Comparison of ENCODE assay signal across 1 cellular context in the genomic region with DNA sequence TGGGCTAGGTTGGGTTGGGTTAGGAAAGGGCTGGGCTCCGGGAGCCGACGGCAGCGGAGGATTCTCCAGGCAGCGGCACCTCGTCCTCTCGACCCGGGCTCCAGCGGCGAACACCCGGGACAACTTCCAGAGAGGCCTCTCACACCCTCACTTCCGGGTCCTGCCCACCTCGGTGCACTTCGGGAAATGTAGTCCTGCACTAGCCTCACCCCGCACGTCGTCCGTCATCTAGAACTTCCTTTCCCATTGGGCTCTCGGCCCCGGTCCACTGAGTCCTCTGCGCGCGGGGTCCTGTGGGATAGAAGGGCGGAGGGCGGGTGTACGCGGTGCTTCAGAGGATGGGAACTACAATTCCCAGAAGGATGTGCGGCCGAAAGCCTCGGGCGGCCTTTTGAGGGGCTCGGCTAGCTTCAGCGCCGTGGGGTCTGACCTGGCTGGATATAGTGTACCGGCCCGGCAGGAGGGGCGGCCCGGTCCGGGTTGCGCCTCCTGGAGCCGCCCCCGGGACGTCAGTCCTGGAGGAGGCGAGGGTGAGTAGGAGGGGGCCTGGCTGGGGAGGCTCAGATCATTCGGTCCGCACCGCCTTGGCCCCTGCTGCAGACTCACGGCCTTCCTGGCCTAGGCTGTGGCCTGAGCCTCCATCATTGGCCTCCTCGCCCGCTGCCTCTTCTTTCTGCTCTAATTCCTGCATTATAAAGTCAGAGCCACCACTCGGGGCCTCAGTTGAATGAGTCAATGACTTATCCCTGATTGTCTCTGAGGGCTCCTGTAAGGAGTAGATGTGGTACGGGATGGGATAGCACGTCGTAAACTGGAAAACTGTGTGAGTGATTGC.
TF ChIP-seq lines count a peak whose summit lies in the region.

A gene (minus strand): TSS at position 114 of the 835 bp plus-strand sequence. CDS start 160 bp downstream, outside the sequence.
A gene with protein sequence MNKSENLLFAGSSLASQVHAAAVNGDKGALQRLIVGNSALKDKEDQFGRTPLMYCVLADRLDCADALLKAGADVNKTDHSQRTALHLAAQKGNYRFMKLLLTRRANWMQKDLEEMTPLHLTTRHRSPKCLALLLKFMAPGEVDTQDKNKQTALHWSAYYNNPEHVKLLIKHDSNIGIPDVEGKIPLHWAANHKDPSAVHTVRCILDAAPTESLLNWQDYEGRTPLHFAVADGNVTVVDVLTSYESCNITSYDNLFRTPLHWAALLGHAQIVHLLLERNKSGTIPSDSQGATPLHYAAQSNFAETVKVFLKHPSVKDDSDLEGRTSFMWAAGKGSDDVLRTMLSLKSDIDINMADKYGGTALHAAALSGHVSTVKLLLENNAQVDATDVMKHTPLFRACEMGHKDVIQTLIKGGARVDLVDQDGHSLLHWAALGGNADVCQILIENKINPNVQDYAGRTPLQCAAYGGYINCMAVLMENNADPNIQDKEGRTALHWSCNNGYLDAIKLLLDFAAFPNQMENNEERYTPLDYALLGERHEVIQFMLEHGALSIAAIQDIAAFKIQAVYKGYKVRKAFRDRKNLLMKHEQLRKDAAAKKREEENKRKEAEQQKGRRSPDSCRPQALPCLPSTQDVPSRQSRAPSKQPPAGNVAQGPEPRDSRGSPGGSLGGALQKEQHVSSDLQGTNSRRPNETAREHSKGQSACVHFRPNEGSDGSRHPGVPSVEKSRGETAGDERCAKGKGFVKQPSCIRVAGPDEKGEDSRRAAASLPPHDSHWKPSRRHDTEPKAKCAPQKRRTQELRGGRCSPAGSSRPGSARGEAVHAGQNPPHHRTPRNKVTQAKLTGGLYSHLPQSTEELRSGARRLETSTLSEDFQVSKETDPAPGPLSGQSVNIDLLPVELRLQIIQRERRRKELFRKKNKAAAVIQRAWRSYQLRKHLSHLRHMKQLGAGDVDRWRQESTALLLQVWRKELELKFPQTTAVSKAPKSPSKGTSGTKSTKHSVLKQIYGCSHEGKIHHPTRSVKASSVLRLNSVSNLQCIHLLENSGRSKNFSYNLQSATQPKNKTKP (plus strand): TSS at position 357 of the 835 bp plus-strand sequence. CDS start 5,279 bp downstream, outside the sequence.

TF ChIP-seq in HepG2, 621 proteins besides CTCF, POLR2A, EP300 and RAD21 (continued from another document and continues in another):
- TF ChIP-seq, protein P1, sequence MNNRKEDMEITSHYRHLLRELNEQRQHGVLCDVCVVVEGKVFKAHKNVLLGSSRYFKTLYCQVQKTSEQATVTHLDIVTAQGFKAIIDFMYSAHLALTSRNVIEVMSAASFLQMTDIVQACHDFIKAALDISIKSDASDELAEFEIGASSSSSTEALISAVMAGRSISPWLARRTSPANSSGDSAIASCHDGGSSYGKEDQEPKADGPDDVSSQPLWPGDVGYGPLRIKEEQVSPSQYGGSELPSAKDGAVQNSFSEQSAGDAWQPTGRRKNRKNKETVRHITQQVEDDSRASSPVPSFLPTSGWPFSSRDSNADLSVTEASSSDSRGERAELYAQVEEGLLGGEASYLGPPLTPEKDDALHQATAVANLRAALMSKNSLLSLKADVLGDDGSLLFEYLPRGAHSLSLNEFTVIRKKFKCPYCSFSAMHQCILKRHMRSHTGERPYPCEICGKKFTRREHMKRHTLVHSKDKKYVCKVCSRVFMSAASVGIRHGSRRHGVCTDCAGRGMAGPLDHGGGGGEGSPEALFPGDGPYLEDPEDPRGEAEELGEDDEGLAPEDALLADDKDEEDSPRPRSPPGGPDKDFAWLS (CRISPR knock-in tag; IDR thresholded peaks at IDR 0.05; ENCODE audit: borderline replicate concordance): no peak
- peak; percentile 32; the same call in 1 of the 2 replicates for TF ChIP-seq ZZZ3 (CRISPR knock-in tag; IDR thresholded peaks at IDR 0.05; ENCODE audit: borderline replicate concordance)
- no peak for TF ChIP-seq TCF12 (IDR thresholded peaks at IDR 0.05)
- peak; percentile 65 for TF ChIP-seq TCF12 (CRISPR knock-in tag; IDR thresholded peaks at IDR 0.05)
- peak; percentile 17; the same call in 1 of the 2 replicates for TF ChIP-seq NR2F2 (IDR thresholded peaks at IDR 0.05; ENCODE audit: borderline replicate concordance, low read depth)
- TF ChIP-seq, protein P2, sequence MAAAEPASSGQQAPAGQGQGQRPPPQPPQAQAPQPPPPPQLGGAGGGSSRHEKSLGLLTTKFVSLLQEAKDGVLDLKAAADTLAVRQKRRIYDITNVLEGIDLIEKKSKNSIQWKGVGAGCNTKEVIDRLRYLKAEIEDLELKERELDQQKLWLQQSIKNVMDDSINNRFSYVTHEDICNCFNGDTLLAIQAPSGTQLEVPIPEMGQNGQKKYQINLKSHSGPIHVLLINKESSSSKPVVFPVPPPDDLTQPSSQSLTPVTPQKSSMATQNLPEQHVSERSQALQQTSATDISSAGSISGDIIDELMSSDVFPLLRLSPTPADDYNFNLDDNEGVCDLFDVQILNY (CRISPR knock-in tag; conservative IDR thresholded peaks at IDR 0.05): no peak
- no peak for TF ChIP-seq REPIN1 (CRISPR knock-in tag; IDR thresholded peaks at IDR 0.05; ENCODE audit: borderline replicate concordance, low read depth)
- TF ChIP-seq, protein P3, sequence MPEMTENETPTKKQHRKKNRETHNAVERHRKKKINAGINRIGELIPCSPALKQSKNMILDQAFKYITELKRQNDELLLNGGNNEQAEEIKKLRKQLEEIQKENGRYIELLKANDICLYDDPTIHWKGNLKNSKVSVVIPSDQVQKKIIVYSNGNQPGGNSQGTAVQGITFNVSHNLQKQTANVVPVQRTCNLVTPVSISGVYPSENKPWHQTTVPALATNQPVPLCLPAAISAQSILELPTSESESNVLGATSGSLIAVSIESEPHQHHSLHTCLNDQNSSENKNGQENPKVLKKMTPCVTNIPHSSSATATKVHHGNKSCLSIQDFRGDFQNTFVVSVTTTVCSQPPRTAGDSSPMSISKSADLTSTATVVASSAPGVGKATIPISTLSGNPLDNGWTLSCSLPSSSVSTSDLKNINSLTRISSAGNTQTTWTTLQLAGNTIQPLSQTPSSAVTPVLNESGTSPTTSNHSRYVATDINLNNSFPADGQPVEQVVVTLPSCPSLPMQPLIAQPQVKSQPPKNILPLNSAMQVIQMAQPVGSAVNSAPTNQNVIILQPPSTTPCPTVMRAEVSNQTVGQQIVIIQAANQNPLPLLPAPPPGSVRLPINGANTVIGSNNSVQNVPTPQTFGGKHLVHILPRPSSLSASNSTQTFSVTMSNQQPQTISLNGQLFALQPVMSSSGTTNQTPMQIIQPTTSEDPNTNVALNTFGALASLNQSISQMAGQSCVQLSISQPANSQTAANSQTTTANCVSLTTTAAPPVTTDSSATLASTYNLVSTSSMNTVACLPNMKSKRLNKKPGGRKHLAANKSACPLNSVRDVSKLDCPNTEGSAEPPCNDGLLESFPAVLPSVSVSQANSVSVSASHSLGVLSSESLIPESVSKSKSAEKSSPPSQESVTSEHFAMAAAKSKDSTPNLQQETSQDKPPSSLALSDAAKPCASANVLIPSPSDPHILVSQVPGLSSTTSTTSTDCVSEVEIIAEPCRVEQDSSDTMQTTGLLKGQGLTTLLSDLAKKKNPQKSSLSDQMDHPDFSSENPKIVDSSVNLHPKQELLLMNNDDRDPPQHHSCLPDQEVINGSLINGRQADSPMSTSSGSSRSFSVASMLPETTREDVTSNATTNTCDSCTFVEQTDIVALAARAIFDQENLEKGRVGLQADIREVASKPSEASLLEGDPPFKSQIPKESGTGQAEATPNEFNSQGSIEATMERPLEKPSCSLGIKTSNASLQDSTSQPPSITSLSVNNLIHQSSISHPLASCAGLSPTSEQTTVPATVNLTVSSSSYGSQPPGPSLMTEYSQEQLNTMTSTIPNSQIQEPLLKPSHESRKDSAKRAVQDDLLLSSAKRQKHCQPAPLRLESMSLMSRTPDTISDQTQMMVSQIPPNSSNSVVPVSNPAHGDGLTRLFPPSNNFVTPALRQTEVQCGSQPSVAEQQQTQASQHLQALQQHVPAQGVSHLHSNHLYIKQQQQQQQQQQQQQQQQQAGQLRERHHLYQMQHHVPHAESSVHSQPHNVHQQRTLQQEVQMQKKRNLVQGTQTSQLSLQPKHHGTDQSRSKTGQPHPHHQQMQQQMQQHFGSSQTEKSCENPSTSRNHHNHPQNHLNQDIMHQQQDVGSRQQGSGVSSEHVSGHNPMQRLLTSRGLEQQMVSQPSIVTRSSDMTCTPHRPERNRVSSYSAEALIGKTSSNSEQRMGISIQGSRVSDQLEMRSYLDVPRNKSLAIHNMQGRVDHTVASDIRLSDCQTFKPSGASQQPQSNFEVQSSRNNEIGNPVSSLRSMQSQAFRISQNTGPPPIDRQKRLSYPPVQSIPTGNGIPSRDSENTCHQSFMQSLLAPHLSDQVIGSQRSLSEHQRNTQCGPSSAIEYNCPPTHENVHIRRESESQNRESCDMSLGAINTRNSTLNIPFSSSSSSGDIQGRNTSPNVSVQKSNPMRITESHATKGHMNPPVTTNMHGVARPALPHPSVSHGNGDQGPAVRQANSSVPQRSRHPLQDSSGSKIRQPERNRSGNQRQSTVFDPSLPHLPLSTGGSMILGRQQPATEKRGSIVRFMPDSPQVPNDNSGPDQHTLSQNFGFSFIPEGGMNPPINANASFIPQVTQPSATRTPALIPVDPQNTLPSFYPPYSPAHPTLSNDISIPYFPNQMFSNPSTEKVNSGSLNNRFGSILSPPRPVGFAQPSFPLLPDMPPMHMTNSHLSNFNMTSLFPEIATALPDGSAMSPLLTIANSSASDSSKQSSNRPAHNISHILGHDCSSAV (CRISPR knock-in tag; IDR thresholded peaks at IDR 0.05; ENCODE audit: borderline replicate concordance): no peak
- TF ChIP-seq, protein P4, sequence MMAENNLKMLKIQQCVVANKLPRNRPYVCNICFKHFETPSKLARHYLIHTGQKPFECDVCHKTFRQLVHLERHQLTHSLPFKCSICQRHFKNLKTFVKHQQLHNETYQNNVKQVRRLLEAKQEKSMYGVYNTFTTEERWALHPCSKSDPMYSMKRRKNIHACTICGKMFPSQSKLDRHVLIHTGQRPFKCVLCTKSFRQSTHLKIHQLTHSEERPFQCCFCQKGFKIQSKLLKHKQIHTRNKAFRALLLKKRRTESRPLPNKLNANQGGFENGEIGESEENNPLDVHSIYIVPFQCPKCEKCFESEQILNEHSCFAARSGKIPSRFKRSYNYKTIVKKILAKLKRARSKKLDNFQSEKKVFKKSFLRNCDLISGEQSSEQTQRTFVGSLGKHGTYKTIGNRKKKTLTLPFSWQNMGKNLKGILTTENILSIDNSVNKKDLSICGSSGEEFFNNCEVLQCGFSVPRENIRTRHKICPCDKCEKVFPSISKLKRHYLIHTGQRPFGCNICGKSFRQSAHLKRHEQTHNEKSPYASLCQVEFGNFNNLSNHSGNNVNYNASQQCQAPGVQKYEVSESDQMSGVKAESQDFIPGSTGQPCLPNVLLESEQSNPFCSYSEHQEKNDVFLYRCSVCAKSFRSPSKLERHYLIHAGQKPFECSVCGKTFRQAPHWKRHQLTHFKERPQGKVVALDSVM (CRISPR knock-in tag; IDR thresholded peaks at IDR 0.05): peak; percentile 100
- TF ChIP-seq RXRB (CRISPR knock-in tag; IDR thresholded peaks at IDR 0.05; ENCODE audit: borderline replicate concordance): peak; percentile 38; the same call in 1 of the 2 replicates
- TF ChIP-seq, protein P5, sequence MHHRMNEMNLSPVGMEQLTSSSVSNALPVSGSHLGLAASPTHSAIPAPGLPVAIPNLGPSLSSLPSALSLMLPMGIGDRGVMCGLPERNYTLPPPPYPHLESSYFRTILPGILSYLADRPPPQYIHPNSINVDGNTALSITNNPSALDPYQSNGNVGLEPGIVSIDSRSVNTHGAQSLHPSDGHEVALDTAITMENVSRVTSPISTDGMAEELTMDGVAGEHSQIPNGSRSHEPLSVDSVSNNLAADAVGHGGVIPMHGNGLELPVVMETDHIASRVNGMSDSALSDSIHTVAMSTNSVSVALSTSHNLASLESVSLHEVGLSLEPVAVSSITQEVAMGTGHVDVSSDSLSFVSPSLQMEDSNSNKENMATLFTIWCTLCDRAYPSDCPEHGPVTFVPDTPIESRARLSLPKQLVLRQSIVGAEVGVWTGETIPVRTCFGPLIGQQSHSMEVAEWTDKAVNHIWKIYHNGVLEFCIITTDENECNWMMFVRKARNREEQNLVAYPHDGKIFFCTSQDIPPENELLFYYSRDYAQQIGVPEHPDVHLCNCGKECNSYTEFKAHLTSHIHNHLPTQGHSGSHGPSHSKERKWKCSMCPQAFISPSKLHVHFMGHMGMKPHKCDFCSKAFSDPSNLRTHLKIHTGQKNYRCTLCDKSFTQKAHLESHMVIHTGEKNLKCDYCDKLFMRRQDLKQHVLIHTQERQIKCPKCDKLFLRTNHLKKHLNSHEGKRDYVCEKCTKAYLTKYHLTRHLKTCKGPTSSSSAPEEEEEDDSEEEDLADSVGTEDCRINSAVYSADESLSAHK (CRISPR knock-in tag; IDR thresholded peaks at IDR 0.05; ENCODE audit: borderline replicate concordance): no peak
- TF ChIP-seq MED13 (CRISPR knock-in tag; IDR thresholded peaks at IDR 0.05): no peak
- TF ChIP-seq RBM22 (optimal IDR thresholded peaks at IDR 0.05; ENCODE audit: low read length): no peak
- TF ChIP-seq, protein P6, sequence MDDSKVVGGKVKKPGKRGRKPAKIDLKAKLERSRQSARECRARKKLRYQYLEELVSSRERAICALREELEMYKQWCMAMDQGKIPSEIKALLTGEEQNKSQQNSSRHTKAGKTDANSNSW (CRISPR knock-in tag; IDR thresholded peaks at IDR 0.05; ENCODE audit: borderline replicate concordance): no peak
- TF ChIP-seq, protein P7, sequence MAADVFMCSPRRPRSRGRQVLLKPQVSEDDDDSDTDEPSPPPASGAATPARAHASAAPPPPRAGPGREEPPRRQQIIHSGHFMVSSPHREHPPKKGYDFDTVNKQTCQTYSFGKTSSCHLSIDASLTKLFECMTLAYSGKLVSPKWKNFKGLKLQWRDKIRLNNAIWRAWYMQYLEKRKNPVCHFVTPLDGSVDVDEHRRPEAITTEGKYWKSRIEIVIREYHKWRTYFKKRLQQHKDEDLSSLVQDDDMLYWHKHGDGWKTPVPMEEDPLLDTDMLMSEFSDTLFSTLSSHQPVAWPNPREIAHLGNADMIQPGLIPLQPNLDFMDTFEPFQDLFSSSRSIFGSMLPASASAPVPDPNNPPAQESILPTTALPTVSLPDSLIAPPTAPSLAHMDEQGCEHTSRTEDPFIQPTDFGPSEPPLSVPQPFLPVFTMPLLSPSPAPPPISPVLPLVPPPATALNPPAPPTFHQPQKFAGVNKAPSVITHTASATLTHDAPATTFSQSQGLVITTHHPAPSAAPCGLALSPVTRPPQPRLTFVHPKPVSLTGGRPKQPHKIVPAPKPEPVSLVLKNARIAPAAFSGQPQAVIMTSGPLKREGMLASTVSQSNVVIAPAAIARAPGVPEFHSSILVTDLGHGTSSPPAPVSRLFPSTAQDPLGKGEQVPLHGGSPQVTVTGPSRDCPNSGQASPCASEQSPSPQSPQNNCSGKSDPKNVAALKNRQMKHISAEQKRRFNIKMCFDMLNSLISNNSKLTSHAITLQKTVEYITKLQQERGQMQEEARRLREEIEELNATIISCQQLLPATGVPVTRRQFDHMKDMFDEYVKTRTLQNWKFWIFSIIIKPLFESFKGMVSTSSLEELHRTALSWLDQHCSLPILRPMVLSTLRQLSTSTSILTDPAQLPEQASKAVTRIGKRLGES (CRISPR knock-in tag; IDR thresholded peaks at IDR 0.05; ENCODE audit: borderline replicate concordance): no peak
- peak; percentile 98 for TF ChIP-seq ZFY (CRISPR knock-in tag; IDR thresholded peaks at IDR 0.05)
- TF ChIP-seq POLR2AphosphoS5 (IDR thresholded peaks at IDR 0.05; ENCODE audit: low read depth, low read length): peak; percentile 76
- TF ChIP-seq MBNL3 (CRISPR knock-in tag; conservative IDR thresholded peaks at IDR 0.05): no peak
- TF ChIP-seq, protein P8, sequence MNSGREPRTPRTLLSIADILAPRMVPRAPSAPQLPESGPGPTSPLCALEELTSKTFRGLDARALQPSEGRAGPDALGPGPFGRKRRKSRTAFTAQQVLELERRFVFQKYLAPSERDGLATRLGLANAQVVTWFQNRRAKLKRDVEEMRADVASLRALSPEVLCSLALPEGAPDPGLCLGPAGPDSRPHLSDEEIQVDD (CRISPR knock-in tag; IDR thresholded peaks at IDR 0.05; ENCODE audit: borderline replicate concordance): no peak
- TF ChIP-seq NBN (conservative IDR thresholded peaks at IDR 0.05): no peak
- no peak for TF ChIP-seq ZNF10 (CRISPR knock-in tag; IDR thresholded peaks at IDR 0.05; ENCODE audit: borderline replicate concordance, low read depth)
- peak; percentile 26 for TF ChIP-seq HOXA5 (CRISPR knock-in tag; IDR thresholded peaks at IDR 0.05)
- peak; percentile 75 for TF ChIP-seq AGO2 (optimal IDR thresholded peaks at IDR 0.05; ENCODE audit: low read depth, low read length)
